ENCODE assay signal across 8 cellular contexts in genomic region chr5:55307383-55308253, GRCh38. TPM values are rescaled to one million over a fixed set of nuclear protein-coding genes. Genes with fewer than 3 reads are reported as not detected.
DNase-seq lines count a peak whose midpoint lies in the region; ATAC-seq and TF ChIP-seq lines count a peak whose summit lies in the region.

A gene with protein sequence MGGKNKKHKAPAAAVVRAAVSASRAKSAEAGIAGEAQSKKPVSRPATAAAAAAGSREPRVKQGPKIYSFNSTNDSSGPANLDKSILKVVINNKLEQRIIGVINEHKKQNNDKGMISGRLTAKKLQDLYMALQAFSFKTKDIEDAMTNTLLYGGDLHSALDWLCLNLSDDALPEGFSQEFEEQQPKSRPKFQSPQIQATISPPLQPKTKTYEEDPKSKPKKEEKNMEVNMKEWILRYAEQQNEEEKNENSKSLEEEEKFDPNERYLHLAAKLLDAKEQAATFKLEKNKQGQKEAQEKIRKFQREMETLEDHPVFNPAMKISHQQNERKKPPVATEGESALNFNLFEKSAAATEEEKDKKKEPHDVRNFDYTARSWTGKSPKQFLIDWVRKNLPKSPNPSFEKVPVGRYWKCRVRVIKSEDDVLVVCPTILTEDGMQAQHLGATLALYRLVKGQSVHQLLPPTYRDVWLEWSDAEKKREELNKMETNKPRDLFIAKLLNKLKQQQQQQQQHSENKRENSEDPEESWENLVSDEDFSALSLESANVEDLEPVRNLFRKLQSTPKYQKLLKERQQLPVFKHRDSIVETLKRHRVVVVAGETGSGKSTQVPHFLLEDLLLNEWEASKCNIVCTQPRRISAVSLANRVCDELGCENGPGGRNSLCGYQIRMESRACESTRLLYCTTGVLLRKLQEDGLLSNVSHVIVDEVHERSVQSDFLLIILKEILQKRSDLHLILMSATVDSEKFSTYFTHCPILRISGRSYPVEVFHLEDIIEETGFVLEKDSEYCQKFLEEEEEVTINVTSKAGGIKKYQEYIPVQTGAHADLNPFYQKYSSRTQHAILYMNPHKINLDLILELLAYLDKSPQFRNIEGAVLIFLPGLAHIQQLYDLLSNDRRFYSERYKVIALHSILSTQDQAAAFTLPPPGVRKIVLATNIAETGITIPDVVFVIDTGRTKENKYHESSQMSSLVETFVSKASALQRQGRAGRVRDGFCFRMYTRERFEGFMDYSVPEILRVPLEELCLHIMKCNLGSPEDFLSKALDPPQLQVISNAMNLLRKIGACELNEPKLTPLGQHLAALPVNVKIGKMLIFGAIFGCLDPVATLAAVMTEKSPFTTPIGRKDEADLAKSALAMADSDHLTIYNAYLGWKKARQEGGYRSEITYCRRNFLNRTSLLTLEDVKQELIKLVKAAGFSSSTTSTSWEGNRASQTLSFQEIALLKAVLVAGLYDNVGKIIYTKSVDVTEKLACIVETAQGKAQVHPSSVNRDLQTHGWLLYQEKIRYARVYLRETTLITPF (N-terminal part only) (minus strand): TSS chr5:55307694. CDS start chr5:55307573, 121 bp downstream.
Gene MTREX (plus strand): TSS chr5:55307989. CDS start chr5:55308014, 25 bp downstream.

- H3K27ac Mint-ChIP-seq in GM23338, result no peak within 1 kb of the TSS
- no peak within 1 kb of the TSS for H3K27ac Mint-ChIP-seq in naive B cell
- H3K27ac Mint-ChIP-seq in stimulated activated memory B cell treated with anti-CD40 and anti-IgM and Interleukin-4, amounts not matched to agents 10 μg/mL and 1 μg/mL and 100 μg/mL, for 72 hours, result no peak within 1 kb of the TSS

- H3K4me1 ChIP-seq in GM23338 (ENCODE audit: insufficient read depth) (peaks cover 18% of the 10 kb centered on the region), fibroblast of lung (ENCODE audit: control insufficient read depth, extremely low read depth, insufficient read depth, low read length) (peaks cover 3% of the 10 kb centered on the region)

- no peaks in the 10 kb centered on the region for H3F3A ChIP-seq in GM23338 (replicated peaks; ENCODE audit: low read depth)

- TF ChIP-seq CTCF in GM23338 (conservative IDR thresholded peaks at IDR 0.05; ENCODE audit: low read depth in 2 of 2) (no peak), fibroblast of lung (conservative IDR thresholded peaks at IDR 0.05 in 1 of 2, IDR thresholded peaks at IDR 0.05 in 1 of 2; ENCODE audit: low read depth in 1 of 2, low read length in 2 of 2) (no peak)

- peak within 1 kb of the TSS; percentile 93 for H3K27ac ChIP-seq in GM23338 (ENCODE audit: low read depth)
- peak within 1 kb of the TSS; percentile 89 for H3K27ac ChIP-seq in fibroblast of lung (ENCODE audit: insufficient read depth, low read length)

- peak within 1 kb of the TSS; percentile 66 for H3K4me3 ChIP-seq in GM23338
- peak within 1 kb of the TSS; percentile 84 to 95 (median 93) for H3K4me3 ChIP-seq in fibroblast of lung (replicated peaks in 1 of 4; ENCODE audit: control extremely low read depth in 1 of 4, insufficient read depth in 1 of 4, low read depth in 3 of 4, low read length in 4 of 4)

- H4K20me1 ChIP-seq in GM23338 (replicated peaks; ENCODE audit: insufficient read depth), result peaks cover 8% of the 10 kb centered on the region
- H4K20me1 ChIP-seq in fibroblast of lung (ENCODE audit: control insufficient read depth, extremely low read depth, insufficient read depth, low read length), result no peaks in the 10 kb centered on the region

- no peaks in the 10 kb centered on the region for H3K9me3 ChIP-seq in fibroblast of lung (ENCODE audit: control insufficient read depth, insufficient read depth, low read depth, low read length)

- H3K4me3 Mint-ChIP-seq in GM23338 (no peak within 1 kb of the TSS), naive B cell (no peak within 1 kb of the TSS)
- no peak within 1 kb of the TSS for H3K4me3 Mint-ChIP-seq in stimulated activated memory B cell treated with anti-CD40 and anti-IgM and Interleukin-4, amounts not matched to agents 10 μg/mL and 1 μg/mL and 100 μg/mL, for 72 hours

- H2AFZ ChIP-seq in GM23338 (peak within 1 kb of the TSS; percentile 78), fibroblast of lung (ENCODE audit: low read length) (peak within 1 kb of the TSS; percentile 86)

- H3K4me1 Mint-ChIP-seq in GM23338, result peaks cover 13% of the 10 kb centered on the region; the same call in 2 of the 3 replicates
- H3K4me1 Mint-ChIP-seq in naive B cell, result peaks cover 20 to 35% (median 30%) of the 10 kb centered on the region in 3 donors
- H3K4me1 Mint-ChIP-seq in stimulated activated memory B cell treated with anti-CD40 and anti-IgM and Interleukin-4, amounts not matched to agents 10 μg/mL and 1 μg/mL and 100 μg/mL, for 72 hours, result peaks cover 31% of the 10 kb centered on the region

- peaks cover 92% of the 10 kb centered on the region for H3K79me2 ChIP-seq in GM23338 (replicated peaks; ENCODE audit: insufficient read depth)
- peaks cover 82% of the 10 kb centered on the region for H3K79me2 ChIP-seq in fibroblast of lung (ENCODE audit: control insufficient read depth, insufficient read depth, low read length)

- H3K9ac ChIP-seq in fibroblast of lung (ENCODE audit: insufficient read depth, low read length), result peak within 1 kb of the TSS; percentile 92

- H3K36me3 Mint-ChIP-seq in GM23338 (ENCODE audit: low read depth) (peaks cover 10% of the 10 kb centered on the region; the same call in 2 of the 3 replicates), naive B cell (no peaks in the 10 kb centered on the region)
- H3K36me3 Mint-ChIP-seq in stimulated activated memory B cell treated with anti-CD40 and anti-IgM and Interleukin-4, amounts not matched to agents 10 μg/mL and 1 μg/mL and 100 μg/mL, for 72 hours, result peaks cover 14% of the 10 kb centered on the region

- DNase-seq in Daoy (ENCODE audit: low read depth) (peak; percentile 96), GM23338 (ENCODE audit: low spot score) (peak; percentile 94), Kasumi-1 (lab: John Stamatoyannopoulos, UW) (peak; percentile 90 to 94), RKO (ENCODE audit: low spot score) (peak; percentile 91), activated T-helper 1 cell treated with Interleukin-2 at 50 U/mL for 16 hours (ENCODE audit: low read depth) (peak; percentile 78), fibroblast of lung (ENCODE audit: low read depth in 2 of 2) (peak; percentile 91 to 94), naive B cell (peak; percentile 90)

- H3K4me2 ChIP-seq in GM23338 (peak within 1 kb of the TSS; percentile 91), fibroblast of lung (ENCODE audit: extremely low read depth, insufficient read depth, low read length) (peak within 1 kb of the TSS; percentile 92)

- H3K9me2 ChIP-seq in GM23338 (ENCODE audit: insufficient read depth), result no peaks in the 10 kb centered on the region

- H3K9me3 Mint-ChIP-seq in GM23338, result no peaks in the 10 kb centered on the region
- peaks cover 0 to 2% (median 0%) of the 10 kb centered on the region in 7 donors for H3K9me3 Mint-ChIP-seq in naive B cell
- H3K9me3 Mint-ChIP-seq in stimulated activated memory B cell treated with anti-CD40 and anti-IgM and Interleukin-4, amounts not matched to agents 10 μg/mL and 1 μg/mL and 100 μg/mL, for 72 hours, result peaks cover 3% of the 10 kb centered on the region

- peak; percentile 98 for ATAC-seq in GM23338
- peak; percentile 90 to 92 for ATAC-seq in naive B cell (ENCODE audit: low read depth in 2 of 2)
- ATAC-seq in stimulated activated memory B cell treated with anti-CD40 and anti-IgM and Interleukin-4, amounts not matched to agents 10 μg/mL and 1 μg/mL and 100 μg/mL, for 72 hours, result peak; percentile 97

- no peaks in the 10 kb centered on the region for H3K36me3 ChIP-seq in GM23338 (ENCODE audit: insufficient read depth)
- no peaks in the 10 kb centered on the region for H3K36me3 ChIP-seq in fibroblast of lung (ENCODE audit: control insufficient read depth, insufficient read depth, low read length)

- no peaks in the 10 kb centered on the region for H3K27me3 Mint-ChIP-seq in GM23338 (ENCODE audit: insufficient read depth, low read depth, poor library complexity)
- no peaks in the 10 kb centered on the region for H3K27me3 Mint-ChIP-seq in naive B cell
- H3K27me3 Mint-ChIP-seq in stimulated activated memory B cell treated with anti-CD40 and anti-IgM and Interleukin-4, amounts not matched to agents 10 μg/mL and 1 μg/mL and 100 μg/mL, for 72 hours, result no peaks in the 10 kb centered on the region

- H3K27me3 ChIP-seq in GM23338 (ENCODE audit: insufficient read depth) (no peaks in the 10 kb centered on the region), fibroblast of lung (ENCODE audit: control insufficient read depth, insufficient read depth, low read length) (no peaks in the 10 kb centered on the region)

TF ChIP-seq in GM23338, 12 proteins besides CTCF, POLR2A, EP300 and RAD21:
- TF ChIP-seq POLR2AphosphoS5 (IDR thresholded peaks at IDR 0.05; ENCODE audit: low read depth) (peak; percentile 74), STAT1 (IDR thresholded peaks at IDR 0.05; ENCODE audit: unreplicated experiment) (no peak), CREB1 (CRISPR knock-in tag; IDR thresholded peaks at IDR 0.05; ENCODE audit: low read depth) (peak; percentile 91)
TF ChIP-seq in GM23338: peak in this region for 2.

RNA-seq across cellular contexts. Expression of the first gene that starts in this region (rescaled TPM):
- 27.7 and 41.6 TPM in 2 replicates for total RNA-seq in Daoy (2014; rRNA removed; shearing (Covaris generic))
- total RNA-seq in GM23338 (2014; rRNA removed; shearing (Covaris generic)), result 26.6 and 34.6 TPM in 2 replicates
- 118 and 137 TPM in 2 replicates for polyA plus RNA-seq in GM23338 (2016; fragmentation: Nextera tagmentation; extraction: Ambion mirVana)
- total RNA-seq in fibroblast of lung, result 36.0 and 38.5 TPM in 2 replicates
- 8.1 and 10.8 TPM in 2 replicates for polyA plus RNA-seq in fibroblast of lung
- polyA plus RNA-seq in fibroblast of lung (2012), result 23.9 and 30.1 TPM in 2 replicates
- 2.4 and 3.4 TPM in 2 replicates for polyA minus RNA-seq in fibroblast of lung (ENCODE audit: low replicate concordance)
- polyA plus RNA-seq in naive B cell (ENCODE audit: low read depth in 6 of 6), result 10 to 100 TPM in 5 of 6 donors, 1 to 10 TPM in 1; 7.0 to 19.5 (median 15.3) TPM

RNA-seq across cellular contexts. Expression of gene MTREX, which starts in this region (rescaled TPM):
- total RNA-seq in Daoy (2014; rRNA removed; shearing (Covaris generic)), result 219 and 221 TPM in 2 replicates
- total RNA-seq in GM23338 (2014; rRNA removed; shearing (Covaris generic)), result 94.9 and 97.0 TPM in 2 replicates
- polyA plus RNA-seq in GM23338 (2016; fragmentation: Nextera tagmentation; extraction: Ambion mirVana) (46.3 and 47.5 TPM in 2 replicates), fibroblast of lung (54.1 and 60.5 TPM in 2 replicates), naive B cell (ENCODE audit: low read depth in 6 of 6) (10 to 100 TPM; 15.7 to 32.8 (median 25.5) TPM)
- total RNA-seq in fibroblast of lung, result 85.7 and 107 TPM in 2 replicates
- 45.0 and 48.4 TPM in 2 replicates for polyA plus RNA-seq in fibroblast of lung (2012)
- 3.9 and 11.4 TPM in 2 replicates for polyA minus RNA-seq in fibroblast of lung (ENCODE audit: low replicate concordance)

Comparison
In these comparisons a context has a peak if more than half of its experiments do, and no peak if none do; other contexts are left out.
1. Peak in every context shown above with its lines: DNase-seq, ATAC-seq, H3K4me3 ChIP-seq and H3K27ac ChIP-seq.